21 cellular contexts compared by ENCODE assay signal in genomic region chr18:61833978-61834377, GRCh38. TPM values are rescaled to one million over a fixed set of nuclear protein-coding genes. Genes with fewer than 3 reads are reported as not detected.
DNase-seq lines count a peak whose midpoint lies in the region; ATAC-seq, FAIRE-seq and TF ChIP-seq lines count a peak whose summit lies in the region.
"Had no signal": no experiment of that assay in that cellular context is flagged by ENCODE, and none has a peak within 500 bp of the region (broad histone marks: within the 10 kb centered on the region; RNA-seq: fewer than 3 reads in every experiment).

No MANE protein-coding gene starts in this region.

- no peak overlapping the region for H3K27ac ChIP-seq in body of pancreas
- H3K27ac ChIP-seq: vagina had no signal

- ATAC-seq in body of pancreas (peak; percentile 21), left ventricle myocardium superior (peak; percentile 72)
- ATAC-seq: GM12878, mucosa of descending colon, Panc1 had no signal

- in situ Hi-C loops in GM13976 (cut with MboI; ENCODE audit: low sequenced_read_pairs, unreplicated experiment): no loop called here

- no peaks in the 10 kb centered on the region for H3K27me3 ChIP-seq in body of pancreas
- no peaks in the 10 kb centered on the region; the same call in 1 of the 2 replicates for H3K27me3 ChIP-seq in MG63
- H3K27me3 ChIP-seq: esophagus squamous epithelium, vagina had no signal

- no peak overlapping the region for H3K4me3 ChIP-seq in body of pancreas
- no peak overlapping the region for H3K4me3 ChIP-seq in MG63
- H3K4me3 ChIP-seq: esophagus squamous epithelium, GM12878, mucosa of descending colon, vagina had no signal

- DNase-seq in AG08396 (ENCODE audit: low spot score) (peak; percentile 25), LHCN-M2 (ENCODE audit: low read depth) (peak; percentile 8), body of pancreas (no peak), left ventricle myocardium superior (no peak), GM13976 (ENCODE audit: low spot score) (no peak), MG63 (no peak), GM12891 (ENCODE audit: insufficient read length, low spot score) (no peak), erythroblast (lab: John Stamatoyannopoulos, UW) (no peak)
- DNase-seq: activated CD4-positive, alpha-beta T cell treated with anti-CD3 and anti-CD28 coated beads, Interleukin-2, amount 50 U/mL, for 48 hours; activated naive CD4-positive, alpha-beta T cell treated with anti-CD3 and anti-CD28 coated beads, Interleukin-2, amount 10 ng/mL, durations not matched to agents 7 days and 5 days; esophagus squamous epithelium; GDM1; hippocampal formation; mucosa of descending colon; NCI-H2171 treated with DMSO at 0.1 percent for 48 hours; NCI-H82; nucleus accumbens; stimulated activated CD4-positive, alpha-beta T cell treated with anti-CD3 and anti-CD28 coated beads, Interleukin-4, amount 100 ng/mL, for 24 hours had no signal

- H3K36me3 ChIP-seq in body of pancreas (replicated peaks in 1 of 2; ENCODE audit: insufficient read depth in 1 of 2, low read depth in 2 of 2): no peaks in the 10 kb centered on the region
- no peaks in the 10 kb centered on the region for H3K36me3 ChIP-seq in MG63
- H3K36me3 ChIP-seq: vagina had no signal

- H3K9me3 ChIP-seq in body of pancreas (no peaks in the 10 kb centered on the region), MG63 (no peaks in the 10 kb centered on the region)
- H3K9me3 ChIP-seq: mucosa of descending colon, vagina had no signal

- WGBS in body of pancreas, 2 donors: 72 to 73% methylated on average over 4 of the region's 4 CpGs

- no peak for FAIRE-seq in GM12891 (lab: Jason Lieb, UNC)
- FAIRE-seq: GM12878 had no signal

- H3K4me1 ChIP-seq in body of pancreas: no peaks in the 10 kb centered on the region

- intact Hi-C loops in body of pancreas (cut with DNase I): no loop called here
- intact Hi-C loops in left ventricle myocardium superior (cut with micrococcal nuclease): loop anchor here (5.0 kb wide), 1 partner anchor 58 kb away; the partner anchor contains the start of gene RNF152

- TF ChIP-seq POLR2A in body of pancreas (IDR thresholded peaks at IDR 0.05) (no peak), GM12891 (IDR thresholded peaks at IDR 0.05; ENCODE audit: low read depth, low read length) (no peak), erythroblast (IDR thresholded peaks at IDR 0.05; ENCODE audit: low read length) (no peak)

- TF ChIP-seq CTCF in body of pancreas (IDR thresholded peaks at IDR 0.05) (no peak), GM13976 (IDR thresholded peaks at IDR 0.05; ENCODE audit: borderline replicate concordance, control extremely low read depth, extremely low read depth, insufficient read depth, missing control alignments) (no peak)

TF ChIP-seq in GM12891, 5 proteins besides CTCF, POLR2A, EP300 and RAD21:
- TF ChIP-seq SPI1 (IDR thresholded peaks at IDR 0.05; ENCODE audit: low read depth, low read length) (no peak), PAX5 (IDR thresholded peaks at IDR 0.05; ENCODE audit: insufficient read depth, low read length, severe bottlenecking) (no peak), POLR2AphosphoS5 (IDR thresholded peaks at IDR 0.05; ENCODE audit: low read depth, low read length) (no peak), POU2F2 (IDR thresholded peaks at IDR 0.05; ENCODE audit: low read depth, low read length) (no peak), TAF1 (IDR thresholded peaks at IDR 0.05; ENCODE audit: low read depth, low read length) (no peak)

RNA-seq across cellular contexts. Expression of gene RNF152, which starts 58.8 kb away (rescaled TPM):
- total RNA-seq in LHCN-M2 (2014; rRNA removed) (0.51 and 0.63 TPM in 2 replicates), body of pancreas (10 to 100 TPM in 1 of 2 donors, 1 to 10 TPM in 1; 7.8 to 11.5 TPM), left ventricle myocardium superior (10.8 TPM)
- 0.34 TPM for polyA plus RNA-seq in LHCN-M2 (2012)
- total RNA-seq in MG63 (2014; rRNA removed; shearing (Covaris generic); ENCODE audit: low replicate concordance): 0.99 and 1.1 TPM in 2 replicates
- not detected for polyA plus RNA-seq in GM12891 (2012; ENCODE audit: low read depth, missing spikeins)

Comparison
In these comparisons a context has a peak if more than half of its experiments do, and no peak if none do; other contexts are left out.
1. DNase-seq: peak in AG08396 (single experiment) and LHCN-M2 (single experiment); none in body of pancreas (0 of 4), left ventricle myocardium superior (single experiment), GM13976 (single experiment), MG63 (single experiment), GM12891 (single experiment) and erythroblast (0 of 2).